11 cellular contexts compared by ENCODE assay signal in genomic region chr1:169900567-169900966, GRCh38.
"Had no signal": no experiment of that assay in that cellular context is flagged by ENCODE, and none has a peak within 500 bp of the region (broad histone marks: within the 10 kb centered on the region; RNA-seq: fewer than 3 reads in every experiment).

No MANE protein-coding gene starts in this region.

- DNase-seq: H9, HCEC 1CT, HFFc6, IMR-90, KG1 had no signal

- ATAC-seq: GM23338, K562 had no signal

- H3K4me3 ChIP-seq: GM23338, K562 had no signal

- H3K27ac ChIP-seq: HL-60 had no signal

- H3K4me2 ChIP-seq: GM23338 had no signal

- H2AFZ ChIP-seq: GM23338 had no signal

- FAIRE-seq: H1, H54, HTR-8/SVneo, K562 had no signal
